ENCODE assay signal across 8 cellular contexts in the genomic region with DNA sequence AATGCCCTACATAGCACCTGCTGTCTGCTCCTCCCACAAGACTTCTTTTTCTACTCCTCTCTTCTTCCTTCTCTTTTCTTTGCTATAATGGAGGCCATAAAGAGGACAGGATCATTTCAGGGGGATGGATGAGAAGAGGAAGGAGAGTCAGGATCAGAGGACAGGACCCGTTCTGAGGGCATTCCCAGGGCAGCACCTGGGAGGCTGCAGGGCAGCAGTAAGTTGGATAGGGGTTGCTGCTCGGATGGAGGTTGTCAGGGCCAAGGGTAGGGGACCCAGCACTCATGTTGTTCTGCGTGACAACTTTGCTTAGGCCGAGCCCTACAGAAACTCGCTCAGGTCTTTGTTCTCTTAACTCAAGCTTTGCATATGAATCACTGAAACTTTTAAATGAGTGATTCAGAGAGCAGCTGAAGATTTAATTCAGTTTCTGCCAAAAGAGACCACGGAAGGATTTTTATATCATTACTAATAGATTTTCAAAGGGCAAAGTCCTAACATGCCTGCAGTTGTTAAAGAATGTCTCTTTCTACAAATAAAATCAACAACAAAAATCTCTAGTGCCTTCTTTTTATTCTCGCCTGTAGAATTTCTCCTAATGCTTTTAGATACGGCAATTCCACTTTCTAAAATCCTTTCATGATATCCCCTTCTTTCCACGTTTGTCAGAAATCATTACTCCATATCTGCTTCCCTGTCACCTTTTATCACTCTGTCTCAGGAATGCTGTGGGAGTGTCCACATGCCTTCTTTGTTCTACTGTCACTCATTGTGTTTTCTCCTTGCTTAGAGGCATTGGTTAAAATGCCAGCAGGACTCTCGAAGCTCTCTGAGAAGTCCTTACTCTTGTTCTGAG. TPM values are rescaled to one million over a fixed set of nuclear protein-coding genes. Genes with fewer than 3 reads are reported as not detected.
DNase-seq lines count a peak whose midpoint lies in the region; ATAC-seq and TF ChIP-seq lines count a peak whose summit lies in the region.

No MANE protein-coding gene starts in this region.

- peak overlapping the region; percentile 68 for H3K4me2 ChIP-seq in osteoblast (ENCODE audit: insufficient read depth, low read length)

- no peaks in the 10 kb centered on the region for H3K27me3 ChIP-seq in osteoblast (ENCODE audit: insufficient read depth, low read length)

- ATAC-seq in GM19397 (IDR thresholded peaks at IDR 0.05; ENCODE audit: unreplicated experiment) (peak; percentile 91), HG03354 (IDR thresholded peaks at IDR 0.05; ENCODE audit: poor library complexity, severe bottlenecking, unreplicated experiment) (peak; percentile 95)

- H3K27ac ChIP-seq in osteoblast (ENCODE audit: low read depth, low read length) = peak overlapping the region; percentile 88

- H3K4me3 ChIP-seq in AG10803 (ENCODE audit: low read length) (no peak overlapping the region), osteoblast (ENCODE audit: insufficient read depth, low read length) (peak overlapping the region; percentile 12)

- TF ChIP-seq CTCF in AG10803 (conservative IDR thresholded peaks at IDR 0.05; ENCODE audit: low read length) = no peak
- TF ChIP-seq CTCF in osteoblast (IDR thresholded peaks at IDR 0.05; ENCODE audit: extremely low read depth, low read depth, low read length) = no peak

- no peaks in the 10 kb centered on the region for H3K9me3 ChIP-seq in osteoblast (ENCODE audit: low read depth, low read length)

- H3K36me3 ChIP-seq in osteoblast (ENCODE audit: insufficient read depth, low read length) = no peaks in the 10 kb centered on the region

- H3K79me2 ChIP-seq in osteoblast (ENCODE audit: insufficient read depth, low read length) = no peaks in the 10 kb centered on the region

- peak overlapping the region; percentile 77 for H2AFZ ChIP-seq in osteoblast (ENCODE audit: low read length)

- DNase-seq in AG10803 (ENCODE audit: low read depth) = peak; percentile 89
- peak; percentile 92 for DNase-seq in astrocyte of the hippocampus (ENCODE audit: low read depth, low spot score)
- DNase-seq in osteoblast (ENCODE audit: insufficient read length, low spot score, missing footprints) = peak; percentile 56
- no peak for DNase-seq in GM19238 (ENCODE audit: insufficient read length, low spot score)
- no peak for DNase-seq in NCI-H1694 (lab: John Stamatoyannopoulos, UW)
- DNase-seq in mesenteric fat pad (ENCODE audit: low spot score) = no peak

- H3K4me1 ChIP-seq in osteoblast (ENCODE audit: insufficient read depth, low read length) = peaks cover 29% of the 10 kb centered on the region

- H4K20me1 ChIP-seq in osteoblast (ENCODE audit: insufficient read depth, low read length) = no peaks in the 10 kb centered on the region

RNA-seq across cellular contexts. Expression of gene GALNT5, which starts 11.1 kb away (rescaled TPM):
- total RNA-seq in osteoblast (56.5 and 75.7 TPM in 2 replicates), mesenteric fat pad (not detected)

Comparison
In these comparisons a context has a peak if more than half of its experiments do, and no peak if none do; other contexts are left out.
1. DNase-seq: peak in AG10803 (single experiment), astrocyte of the hippocampus (single experiment) and osteoblast (single experiment); none in GM19238 (single experiment), NCI-H1694 (single experiment) and mesenteric fat pad (single experiment).
2. RNA of gene GALNT5, which starts 11.1 kb away (total RNA-seq): 56.5 to 75.7 TPM in osteoblast; not detected in mesenteric fat pad (single experiment); every median in the first group is over 10 times any median in the second.